Comparison of ENCODE assay signal across 13 cellular contexts in the genomic region with DNA sequence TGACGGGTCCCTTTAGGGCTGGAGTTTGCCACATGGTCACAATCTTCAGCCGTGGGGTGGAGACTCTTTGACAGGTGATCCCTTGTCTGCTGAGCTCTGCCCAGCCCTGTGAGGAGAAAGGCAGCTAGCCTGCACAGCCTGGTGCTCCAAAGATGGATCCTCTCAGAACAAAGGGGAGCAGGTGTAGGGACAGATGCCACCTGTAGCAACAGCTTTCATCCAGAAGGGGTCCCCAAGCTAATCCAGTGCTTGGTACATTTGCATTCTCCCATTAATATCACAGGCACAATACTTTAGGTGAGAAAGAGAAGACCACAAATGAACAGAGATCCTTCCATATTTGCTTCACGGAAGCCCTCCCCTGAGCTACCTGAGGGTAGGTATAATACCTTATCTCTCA.
A peak's percentile ranks its signal among the peaks of the same experiment; 100 is the strongest.
DNase-seq lines count a peak whose midpoint lies in the region; ATAC-seq, FAIRE-seq and TF ChIP-seq lines count a peak whose summit lies in the region.
"Had no signal": no experiment of that assay in that cellular context is flagged by ENCODE, and none has a peak within 500 bp of the region (broad histone marks: within the 10 kb centered on the region; RNA-seq: fewer than 3 reads in every experiment).

No MANE protein-coding gene starts in this region.

- H2BK15ac ChIP-seq in H9 (ENCODE audit: low read depth, low read length), result no peak overlapping the region; the same call in 1 of the 2 replicates

- no peak for FAIRE-seq in D721Med (lab: Jason Lieb, UNC)
- FAIRE-seq: endometrium had no signal

- H2BK20ac ChIP-seq in H9 (ENCODE audit: low read depth, low read length, poor library complexity, severe bottlenecking), result no peak overlapping the region

- H2AK5ac ChIP-seq in H9 (ENCODE audit: insufficient read length, low read length), result no peak overlapping the region

- DNase-seq in D721Med (ENCODE audit: insufficient read length, low spot score), result no peak
- no peak for DNase-seq in H9
- peak; percentile 7 for DNase-seq in NCI-H526 treated with DMSO at 0.1 percent for 48 hours (lab: John Stamatoyannopoulos, UW)
- DNase-seq in epithelial cell of proximal tubule (ENCODE audit: low read depth), result no peak
- no peak for DNase-seq in NOMO-1 treated with DMSO at 0.1 percent for 48 hours (lab: John Stamatoyannopoulos, UW; ENCODE audit: unreplicated experiment)
- DNase-seq in spleen, result no peak
- DNase-seq in endothelial cell (ENCODE audit: low spot score), result no peak
- no peak for DNase-seq in upper lobe of left lung
- DNase-seq: left colon, naive B cell, right cardiac atrium had no signal

- H3K56ac ChIP-seq in H9 (ENCODE audit: insufficient read length, low read depth, low read length), result no peak overlapping the region

- H4K20me1 ChIP-seq in H9 (ENCODE audit: control insufficient read depth, insufficient read depth, insufficient read length), result no peaks in the 10 kb centered on the region

- no peak overlapping the region for H2BK5ac ChIP-seq in H9 (ENCODE audit: insufficient read length, low read length)

- no peak overlapping the region for H3K4me2 ChIP-seq in H9 (ENCODE audit: insufficient read depth, insufficient read length, low read length)

- H3K9ac ChIP-seq in H9 (ENCODE audit: extremely low read depth, insufficient read length, low read length), result no peak overlapping the region

- peaks cover 0 to 2% of the 10 kb centered on the region in 2 experiments; a peak in 1 of 5 replicates for H3K9me3 Mint-ChIP-seq in H9
- H3K9me3 Mint-ChIP-seq in endothelial cell (ENCODE audit: unreplicated experiment), result no peaks in the 10 kb centered on the region
- H3K9me3 Mint-ChIP-seq: CD4-positive, alpha-beta memory T cell had no signal

- H3K36me3 ChIP-seq in spleen (no peaks in the 10 kb centered on the region), upper lobe of left lung (no peaks in the 10 kb centered on the region)

- no peak overlapping the region for H3K23ac ChIP-seq in H9 (ENCODE audit: insufficient read length, low read depth, low read length)

- no peak overlapping the region for H3K14ac ChIP-seq in H9 (ENCODE audit: insufficient read depth, low read length)

- intact Hi-C loops in spleen (cut with DNase I; ENCODE audit: low total_unique reads), result no loop called here

- H3K4me1 Mint-ChIP-seq in H9 (peaks cover 24 to 26% of the 10 kb centered on the region in 2 experiments), endothelial cell (ENCODE audit: unreplicated experiment) (no peaks in the 10 kb centered on the region)
- H3K4me1 Mint-ChIP-seq: naive B cell had no signal

- no peak overlapping the region for H4K91ac ChIP-seq in H9 (ENCODE audit: insufficient read length, low read depth, low read length)

- no peak for TF ChIP-seq EP300 in upper lobe of left lung (IDR thresholded peaks at IDR 0.05)

- no peaks in the 10 kb centered on the region for H3K79me1 ChIP-seq in H9 (ENCODE audit: insufficient read depth, low read depth, low read length, poor library complexity, severe bottlenecking)

- H2BK120ac ChIP-seq in H9 (ENCODE audit: low read depth, low read length, poor library complexity, severe bottlenecking), result no peak overlapping the region

- ATAC-seq in upper lobe of left lung (ENCODE audit: low FRiP score in 2 of 2), result no peak
- ATAC-seq: left colon, right cardiac atrium had no signal

- H3K27me3 ChIP-seq in H9 (ENCODE audit: insufficient read depth, low read length), result no peaks in the 10 kb centered on the region
- H3K27me3 ChIP-seq in spleen (replicated peaks in 1 of 7), result peaks cover 0 to 22% (median 0%) of the 10 kb centered on the region in 7 donors
- H3K27me3 ChIP-seq in upper lobe of left lung, result no peaks in the 10 kb centered on the region

- H3K36me3 Mint-ChIP-seq in H9 (ENCODE audit: insufficient read depth in 1 of 3, low read depth in 3 of 3) (no peaks in the 10 kb centered on the region), endothelial cell (ENCODE audit: low read depth, unreplicated experiment) (no peaks in the 10 kb centered on the region)
- H3K36me3 Mint-ChIP-seq: CD4-positive, alpha-beta memory T cell had no signal

- peaks cover 6% of the 10 kb centered on the region for H3K4me1 ChIP-seq in H9 (ENCODE audit: insufficient read depth, low read length)
- no peaks in the 10 kb centered on the region for H3K4me1 ChIP-seq in spleen
- H3K4me1 ChIP-seq in upper lobe of left lung, result peaks cover 0 to 10% (median 3%) of the 10 kb centered on the region in 4 donors

- H3K23me2 ChIP-seq in H9 (ENCODE audit: insufficient read length, low read depth, low read length, poor library complexity, severe bottlenecking), result no peaks in the 10 kb centered on the region

- H3K18ac ChIP-seq in H9 (ENCODE audit: insufficient read length, low read depth, low read length), result no peak overlapping the region

- H4K5ac ChIP-seq in H9 (ENCODE audit: insufficient read length, low read depth, low read length), result no peak overlapping the region

- H4K8ac ChIP-seq in H9 (replicated peaks; ENCODE audit: insufficient read length, low read depth, low read length), result no peak overlapping the region

- H3K4me3 Mint-ChIP-seq in H9 (no peak overlapping the region), endothelial cell (ENCODE audit: unreplicated experiment) (no peak overlapping the region)
- H3K4me3 Mint-ChIP-seq: CD4-positive, alpha-beta memory T cell; naive B cell had no signal

- H3K27me3 Mint-ChIP-seq in H9 (ENCODE audit: low read depth) (peaks cover 11% of the 10 kb centered on the region), endothelial cell (ENCODE audit: unreplicated experiment) (peaks cover 5% of the 10 kb centered on the region)

- no peak overlapping the region for H2AFZ ChIP-seq in H9 (ENCODE audit: low read length)

- H3K4me3 ChIP-seq in epithelial cell of proximal tubule (ENCODE audit: low read depth, low read length) (no peak overlapping the region), spleen (no peak overlapping the region), upper lobe of left lung (no peak overlapping the region)

- WGBS in H9 (ENCODE audit: extremely low coverage, insufficient read length, low lambda C conversion rate), result no CpG with 5 or more reads among the region's 3 CpGs
- WGBS in spleen, 5 donors, result 73 to 88% (median 80%) methylated on average over 3 of the region's 3 CpGs
- WGBS in upper lobe of left lung, 2 donors, result 70 to 74% methylated on average over 3 of the region's 3 CpGs

- TF ChIP-seq POLR2A in spleen (IDR thresholded peaks at IDR 0.05) (no peak), upper lobe of left lung (IDR thresholded peaks at IDR 0.05) (no peak)

- H3K27ac ChIP-seq in H9 (ENCODE audit: insufficient read length, low read depth, low read length) (no peak overlapping the region), spleen (no peak overlapping the region), upper lobe of left lung (no peak overlapping the region)

- TF ChIP-seq CTCF in D721Med (IDR thresholded peaks at IDR 0.05; ENCODE audit: insufficient read depth, missing control alignments) (peak; percentile 10), H9 (conservative IDR thresholded peaks at IDR 0.05) (peak; percentile 49), epithelial cell of proximal tubule (conservative IDR thresholded peaks at IDR 0.05; ENCODE audit: low read depth, low read length) (peak; percentile 42), spleen (IDR thresholded peaks at IDR 0.05 in 8 of 11, conservative IDR thresholded peaks at IDR 0.05 in 3 of 11) (no peak), endothelial cell (IDR thresholded peaks at IDR 0.05; ENCODE audit: unreplicated experiment) (no peak), upper lobe of left lung (IDR thresholded peaks at IDR 0.05) (no peak)

- H3K9me3 ChIP-seq in H9 (ENCODE audit: control insufficient read depth, low read depth, low read length) (no peaks in the 10 kb centered on the region), spleen (no peaks in the 10 kb centered on the region), upper lobe of left lung (no peaks in the 10 kb centered on the region)

- no peaks in the 10 kb centered on the region for H3K79me2 ChIP-seq in H9 (ENCODE audit: insufficient read depth, low read length)

- peak overlapping the region in 1 of 3 experiments; percentile 71; a peak in 1 of 7 replicates for H3K27ac Mint-ChIP-seq in H9
- H3K27ac Mint-ChIP-seq in endothelial cell (ENCODE audit: unreplicated experiment), result no peak overlapping the region
- H3K27ac Mint-ChIP-seq: naive B cell had no signal

- no peak overlapping the region for H3T11ph ChIP-seq in H9 (ENCODE audit: low read length)

- H2BK12ac ChIP-seq in H9 (ENCODE audit: insufficient read length, low read depth, low read length), result no peak overlapping the region

- H3K4ac ChIP-seq in H9 (ENCODE audit: low read depth, low read length), result no peak overlapping the region

Comparison
In these comparisons a context has a peak if more than half of its experiments do, and no peak if none do; other contexts are left out.
1. CTCF ChIP-seq: peak in D721Med (single experiment), H9 (single experiment) and epithelial cell of proximal tubule (single experiment); none in spleen (0 of 11), endothelial cell (single experiment) and upper lobe of left lung (0 of 6).